In genomic region chr5:80369521-80369920, GRCh38 we compare ENCODE assay signal across 17 cellular contexts. TPM values are rescaled to one million over a fixed set of nuclear protein-coding genes. Genes with fewer than 3 reads are reported as not detected.
DNase-seq lines count a peak whose midpoint lies in the region; ATAC-seq and TF ChIP-seq lines count a peak whose summit lies in the region.
"Had no signal": no experiment of that assay in that cellular context is flagged by ENCODE, and none has a peak within 500 bp of the region (broad histone marks: within the 10 kb centered on the region; RNA-seq: fewer than 3 reads in every experiment).

No MANE protein-coding gene starts in this region.

- H3K9me3 Mint-ChIP-seq in neural progenitor cell (peaks cover 5% of the 10 kb centered on the region), osteocyte (ENCODE audit: unreplicated experiment) (no peaks in the 10 kb centered on the region)

- H3K79me2 ChIP-seq in neural progenitor cell (ENCODE audit: low read depth): no peaks in the 10 kb centered on the region

- H3K27ac ChIP-seq in HEK293 (ENCODE audit: extremely low read depth, low read depth, low read length) (no peak overlapping the region), SK-N-MC (peak overlapping the region; percentile 90), neural progenitor cell (peak overlapping the region; percentile 91)
- H3K27ac ChIP-seq: ascending aorta, gastroesophageal sphincter, ovary had no signal

- POLR2A ChIA-PET in HEK293 (lab: Yijun Ruan, JAX): no interaction called here

- H3K4me3 ChIP-seq in HEK293 (ENCODE audit: low read depth, low read length) (no peak overlapping the region), SK-N-MC (peak overlapping the region; percentile 68), neural progenitor cell (no peak overlapping the region)
- H3K4me3 ChIP-seq: ascending aorta, gastroesophageal sphincter, ovary had no signal

- peaks cover 25% of the 10 kb centered on the region for H3K4me1 Mint-ChIP-seq in neural progenitor cell
- no peaks in the 10 kb centered on the region for H3K4me1 Mint-ChIP-seq in osteocyte (ENCODE audit: unreplicated experiment)
- H3K4me1 Mint-ChIP-seq: CD8-positive, alpha-beta memory T cell had no signal

- H3K27ac Mint-ChIP-seq in neural progenitor cell (peak overlapping the region; percentile 58), osteocyte (ENCODE audit: unreplicated experiment) (no peak overlapping the region)
- H3K27ac Mint-ChIP-seq: CD8-positive, alpha-beta memory T cell had no signal

- H3K4me2 ChIP-seq in neural progenitor cell: peak overlapping the region; percentile 51

- no peaks in the 10 kb centered on the region for H3K4me1 ChIP-seq in HEK293 (ENCODE audit: control insufficient read depth, insufficient read depth, low read length)
- H3K4me1 ChIP-seq in neural progenitor cell: peaks cover 32% of the 10 kb centered on the region
- H3K4me1 ChIP-seq: ascending aorta, gastroesophageal sphincter had no signal

- no peak for ATAC-seq in HG02610 (IDR thresholded peaks at IDR 0.05; ENCODE audit: unreplicated experiment)
- ATAC-seq in HG03139 (IDR thresholded peaks at IDR 0.05; ENCODE audit: unreplicated experiment): no peak
- ATAC-seq in GM19395 (IDR thresholded peaks at IDR 0.05; ENCODE audit: unreplicated experiment): no peak
- ATAC-seq: gastroesophageal sphincter had no signal

- H3F3A ChIP-seq in neural progenitor cell (ENCODE audit: low read depth): peaks cover 19% of the 10 kb centered on the region

- H4K20me1 ChIP-seq in neural progenitor cell (ENCODE audit: low read depth): no peaks in the 10 kb centered on the region

- TF ChIP-seq CTCF in HEK293 (tag by site-specific recombination; IDR thresholded peaks at IDR 0.05): no peak
- TF ChIP-seq CTCF in neural progenitor cell (IDR thresholded peaks at IDR 0.05): no peak
- TF ChIP-seq CTCF in osteocyte (IDR thresholded peaks at IDR 0.05): no peak

- CTCF ChIA-PET in HEK293 (lab: Yijun Ruan, JAX): no interaction called here

- H3K9ac ChIP-seq in SK-N-MC (ENCODE audit: insufficient read length) (peak overlapping the region; percentile 60), neural progenitor cell (no peak overlapping the region)

- H3K36me3 ChIP-seq in HEK293 (ENCODE audit: control insufficient read depth in 2 of 2, insufficient read depth in 1 of 2, low read length in 2 of 2): no peaks in the 10 kb centered on the region
- no peaks in the 10 kb centered on the region for H3K36me3 ChIP-seq in SK-N-MC (ENCODE audit: insufficient read depth, low read length)
- H3K36me3 ChIP-seq in neural progenitor cell: no peaks in the 10 kb centered on the region
- H3K36me3 ChIP-seq: ascending aorta, gastroesophageal sphincter, ovary had no signal

- no peaks in the 10 kb centered on the region for H3K27me3 ChIP-seq in neural progenitor cell
- H3K27me3 ChIP-seq: ascending aorta, gastroesophageal sphincter, ovary had no signal

- H3K4me3 Mint-ChIP-seq in neural progenitor cell: no peak overlapping the region
- H3K4me3 Mint-ChIP-seq in osteocyte (ENCODE audit: unreplicated experiment): no peak overlapping the region
- H3K4me3 Mint-ChIP-seq: CD8-positive, alpha-beta memory T cell had no signal

- H3K27me3 Mint-ChIP-seq in neural progenitor cell (ENCODE audit: insufficient read depth, low read depth) (peaks cover 5% of the 10 kb centered on the region), osteocyte (ENCODE audit: unreplicated experiment) (peaks cover 31% of the 10 kb centered on the region)

- H2AFZ ChIP-seq in neural progenitor cell (replicated peaks): peak overlapping the region; percentile 58

- H3K9me3 ChIP-seq in HEK293 (ENCODE audit: control insufficient read depth, insufficient read depth, low read depth, low read length) (no peaks in the 10 kb centered on the region), SK-N-MC (ENCODE audit: low read depth, low read length) (no peaks in the 10 kb centered on the region), neural progenitor cell (ENCODE audit: low read depth) (no peaks in the 10 kb centered on the region)
- H3K9me3 ChIP-seq: ascending aorta, gastroesophageal sphincter, ovary had no signal

- H3K36me3 Mint-ChIP-seq in neural progenitor cell (no peaks in the 10 kb centered on the region), osteocyte (ENCODE audit: unreplicated experiment) (no peaks in the 10 kb centered on the region)

- DNase-seq in NCI-H510A (lab: John Stamatoyannopoulos, UW) (peak; percentile 13), SK-N-MC (ENCODE audit: low read depth, low spot score) (no peak), neural progenitor cell (ENCODE audit: low spot score) (no peak), osteocyte (ENCODE audit: extremely low spot score, unreplicated experiment) (no peak)
- DNase-seq: activated CD4-positive, alpha-beta T cell treated with anti-CD3 and anti-CD28 coated beads for 48 hours; activated CD8-positive, alpha-beta memory T cell treated with anti-CD3 and anti-CD28 coated beads, Interleukin-2, amount 50 U/mL, for 48 hours; CD8-positive, alpha-beta memory T cell; NCI-H2171; ovary had no signal

TF ChIP-seq in HEK293, 187 proteins besides CTCF, POLR2A, EP300 and RAD21:
- no peak for TF ChIP-seq ZSCAN30 (tag by site-specific recombination; IDR thresholded peaks at IDR 0.05)
- TF ChIP-seq ZNF155 (tag by site-specific recombination; IDR thresholded peaks at IDR 0.05): no peak
- peak; percentile 61; the same call in 1 of the 2 replicates for TF ChIP-seq TCF7L2 (IDR thresholded peaks at IDR 0.05; ENCODE audit: borderline replicate concordance, low read depth, low read length)
- TF ChIP-seq ZNF843 (tag by site-specific recombination; IDR thresholded peaks at IDR 0.05): no peak
- no peak for TF ChIP-seq ZNF114 (tag by site-specific recombination; IDR thresholded peaks at IDR 0.05)
- no peak for TF ChIP-seq ZNF362 (tag by site-specific recombination; IDR thresholded peaks at IDR 0.05)

RNA-seq across cellular contexts. Expression of gene ZFYVE16, which starts 38.3 kb away (rescaled TPM):
- total RNA-seq in neural progenitor cell (ENCODE audit: low replicate concordance): 58.1 and 113 TPM in 2 replicates
- total RNA-seq in osteocyte: 53.6 and 56.3 TPM in 2 replicates

RNA-seq across cellular contexts. Expression of gene SPZ1, which starts 49.7 kb away (rescaled TPM):
- total RNA-seq in neural progenitor cell (ENCODE audit: low replicate concordance) (not detected in 2 replicates), osteocyte (not detected in 2 replicates)
- total RNA-seq: ascending aorta; CD8-positive, alpha-beta memory T cell; gastroesophageal sphincter; liver; ovary; temporal lobe had no signal
